8 cellular contexts compared by ENCODE assay signal in genomic region chr11:30346068-30346688, GRCh38. TPM values are rescaled to one million over a fixed set of nuclear protein-coding genes. Genes with fewer than 3 reads are reported as not detected.
A peak's percentile ranks its signal among the peaks of the same experiment; 100 is the strongest.
DNase-seq lines count a peak whose midpoint lies in the region; ATAC-seq and TF ChIP-seq lines count a peak whose summit lies in the region.

No MANE protein-coding gene starts in this region.

- H3K4me1 Mint-ChIP-seq in GM23338, result no peaks in the 10 kb centered on the region

- intact Hi-C loops in breast epithelium (cut with DNase I; ENCODE audit: low total_unique reads) (no loop called here), left lung (cut with DNase I) (loop anchor here in 1 of 2 donors (10.0 kb wide), 2 partner anchors 509 to 569 kb away; no protein-coding TSS in a partner anchor), posterior vena cava (cut with DNase I) (loop anchor here in 1 of 2 donors (10.0 kb wide), 1 partner anchor 569 kb away; no protein-coding TSS in a partner anchor)

- H3K9me3 Mint-ChIP-seq in GM23338, result no peaks in the 10 kb centered on the region

- H3K9me3 ChIP-seq in breast epithelium, result no peaks in the 10 kb centered on the region
- no peaks in the 10 kb centered on the region for H3K9me3 ChIP-seq in left lung

- TF ChIP-seq POLR2A in breast epithelium (IDR thresholded peaks at IDR 0.05), result no peak

- DNase-seq in AML-193 (lab: John Stamatoyannopoulos, UW) (peak; percentile 44 to 53), GM23338 (ENCODE audit: low spot score) (peak; percentile 83), NCI-H446 treated with DMSO at 0.1 percent for 48 hours (lab: John Stamatoyannopoulos, UW) (peak; percentile 40), breast epithelium (ENCODE audit: low spot score in 2 of 2) (no peak), left lung (no peak), posterior vena cava (ENCODE audit: low spot score) (no peak)

- H3K4me1 ChIP-seq in GM23338 (ENCODE audit: insufficient read depth) (no peaks in the 10 kb centered on the region), breast epithelium (no peaks in the 10 kb centered on the region), left lung (no peaks in the 10 kb centered on the region)

- H2AFZ ChIP-seq in GM23338, result no peak overlapping the region

- H3K27me3 Mint-ChIP-seq in GM23338 (ENCODE audit: insufficient read depth, low read depth, poor library complexity), result peaks cover 2% of the 10 kb centered on the region

- no peak overlapping the region for H3K4me3 ChIP-seq in GM23338
- H3K4me3 ChIP-seq in breast epithelium, result no peak overlapping the region
- no peak overlapping the region for H3K4me3 ChIP-seq in left lung

- no peak overlapping the region for H3K27ac ChIP-seq in GM23338 (ENCODE audit: low read depth)
- H3K27ac ChIP-seq in breast epithelium, result no peak overlapping the region
- no peak overlapping the region for H3K27ac ChIP-seq in left lung

- H3K9me2 ChIP-seq in GM23338 (ENCODE audit: insufficient read depth), result no peaks in the 10 kb centered on the region

- H3K36me3 Mint-ChIP-seq in GM23338 (ENCODE audit: low read depth), result no peaks in the 10 kb centered on the region; the same call in 2 of the 3 replicates

- no peaks in the 10 kb centered on the region for H3F3A ChIP-seq in GM23338 (replicated peaks; ENCODE audit: low read depth)

- no peak overlapping the region for H3K4me2 ChIP-seq in GM23338

- no peak overlapping the region for H3K27ac Mint-ChIP-seq in GM23338

- TF ChIP-seq CTCF in GM23338 (conservative IDR thresholded peaks at IDR 0.05; ENCODE audit: low read depth in 2 of 2), result peak; percentile 62 to 63
- TF ChIP-seq CTCF in breast epithelium (IDR thresholded peaks at IDR 0.05), result peak; percentile 32 to 61 (median 39)
- peak; percentile 42 to 49 for TF ChIP-seq CTCF in left lung (IDR thresholded peaks at IDR 0.05)

- H3K79me2 ChIP-seq in GM23338 (replicated peaks; ENCODE audit: insufficient read depth), result no peaks in the 10 kb centered on the region

- H3K36me3 ChIP-seq in GM23338 (ENCODE audit: insufficient read depth) (no peaks in the 10 kb centered on the region), breast epithelium (no peaks in the 10 kb centered on the region), left lung (no peaks in the 10 kb centered on the region)

- H3K27me3 ChIP-seq in GM23338 (ENCODE audit: insufficient read depth) (no peaks in the 10 kb centered on the region), breast epithelium (no peaks in the 10 kb centered on the region), left lung (no peaks in the 10 kb centered on the region)

- peak; percentile 48; the same call in 2 of the 3 replicates for ATAC-seq in GM23338
- peak; percentile 71 for ATAC-seq in left lung
- no peak for ATAC-seq in HG02759 (IDR thresholded peaks at IDR 0.05; ENCODE audit: unreplicated experiment)
- no peak for ATAC-seq in HG02884 (IDR thresholded peaks at IDR 0.05; ENCODE audit: unreplicated experiment)

- H4K20me1 ChIP-seq in GM23338 (replicated peaks; ENCODE audit: insufficient read depth), result no peaks in the 10 kb centered on the region

- H3K4me3 Mint-ChIP-seq in GM23338, result no peak overlapping the region

TF ChIP-seq in GM23338, 12 proteins besides CTCF, POLR2A, EP300 and RAD21:
- TF ChIP-seq POLR2AphosphoS5 (IDR thresholded peaks at IDR 0.05; ENCODE audit: low read depth) (no peak), ZNF114 (CRISPR knock-in tag; IDR thresholded peaks at IDR 0.05) (no peak), CREB1 (CRISPR knock-in tag; IDR thresholded peaks at IDR 0.05; ENCODE audit: low read depth) (no peak), EZH2 (IDR thresholded peaks at IDR 0.05; ENCODE audit: low read depth, unreplicated experiment) (no peak)
- TF ChIP-seq, protein P1, sequence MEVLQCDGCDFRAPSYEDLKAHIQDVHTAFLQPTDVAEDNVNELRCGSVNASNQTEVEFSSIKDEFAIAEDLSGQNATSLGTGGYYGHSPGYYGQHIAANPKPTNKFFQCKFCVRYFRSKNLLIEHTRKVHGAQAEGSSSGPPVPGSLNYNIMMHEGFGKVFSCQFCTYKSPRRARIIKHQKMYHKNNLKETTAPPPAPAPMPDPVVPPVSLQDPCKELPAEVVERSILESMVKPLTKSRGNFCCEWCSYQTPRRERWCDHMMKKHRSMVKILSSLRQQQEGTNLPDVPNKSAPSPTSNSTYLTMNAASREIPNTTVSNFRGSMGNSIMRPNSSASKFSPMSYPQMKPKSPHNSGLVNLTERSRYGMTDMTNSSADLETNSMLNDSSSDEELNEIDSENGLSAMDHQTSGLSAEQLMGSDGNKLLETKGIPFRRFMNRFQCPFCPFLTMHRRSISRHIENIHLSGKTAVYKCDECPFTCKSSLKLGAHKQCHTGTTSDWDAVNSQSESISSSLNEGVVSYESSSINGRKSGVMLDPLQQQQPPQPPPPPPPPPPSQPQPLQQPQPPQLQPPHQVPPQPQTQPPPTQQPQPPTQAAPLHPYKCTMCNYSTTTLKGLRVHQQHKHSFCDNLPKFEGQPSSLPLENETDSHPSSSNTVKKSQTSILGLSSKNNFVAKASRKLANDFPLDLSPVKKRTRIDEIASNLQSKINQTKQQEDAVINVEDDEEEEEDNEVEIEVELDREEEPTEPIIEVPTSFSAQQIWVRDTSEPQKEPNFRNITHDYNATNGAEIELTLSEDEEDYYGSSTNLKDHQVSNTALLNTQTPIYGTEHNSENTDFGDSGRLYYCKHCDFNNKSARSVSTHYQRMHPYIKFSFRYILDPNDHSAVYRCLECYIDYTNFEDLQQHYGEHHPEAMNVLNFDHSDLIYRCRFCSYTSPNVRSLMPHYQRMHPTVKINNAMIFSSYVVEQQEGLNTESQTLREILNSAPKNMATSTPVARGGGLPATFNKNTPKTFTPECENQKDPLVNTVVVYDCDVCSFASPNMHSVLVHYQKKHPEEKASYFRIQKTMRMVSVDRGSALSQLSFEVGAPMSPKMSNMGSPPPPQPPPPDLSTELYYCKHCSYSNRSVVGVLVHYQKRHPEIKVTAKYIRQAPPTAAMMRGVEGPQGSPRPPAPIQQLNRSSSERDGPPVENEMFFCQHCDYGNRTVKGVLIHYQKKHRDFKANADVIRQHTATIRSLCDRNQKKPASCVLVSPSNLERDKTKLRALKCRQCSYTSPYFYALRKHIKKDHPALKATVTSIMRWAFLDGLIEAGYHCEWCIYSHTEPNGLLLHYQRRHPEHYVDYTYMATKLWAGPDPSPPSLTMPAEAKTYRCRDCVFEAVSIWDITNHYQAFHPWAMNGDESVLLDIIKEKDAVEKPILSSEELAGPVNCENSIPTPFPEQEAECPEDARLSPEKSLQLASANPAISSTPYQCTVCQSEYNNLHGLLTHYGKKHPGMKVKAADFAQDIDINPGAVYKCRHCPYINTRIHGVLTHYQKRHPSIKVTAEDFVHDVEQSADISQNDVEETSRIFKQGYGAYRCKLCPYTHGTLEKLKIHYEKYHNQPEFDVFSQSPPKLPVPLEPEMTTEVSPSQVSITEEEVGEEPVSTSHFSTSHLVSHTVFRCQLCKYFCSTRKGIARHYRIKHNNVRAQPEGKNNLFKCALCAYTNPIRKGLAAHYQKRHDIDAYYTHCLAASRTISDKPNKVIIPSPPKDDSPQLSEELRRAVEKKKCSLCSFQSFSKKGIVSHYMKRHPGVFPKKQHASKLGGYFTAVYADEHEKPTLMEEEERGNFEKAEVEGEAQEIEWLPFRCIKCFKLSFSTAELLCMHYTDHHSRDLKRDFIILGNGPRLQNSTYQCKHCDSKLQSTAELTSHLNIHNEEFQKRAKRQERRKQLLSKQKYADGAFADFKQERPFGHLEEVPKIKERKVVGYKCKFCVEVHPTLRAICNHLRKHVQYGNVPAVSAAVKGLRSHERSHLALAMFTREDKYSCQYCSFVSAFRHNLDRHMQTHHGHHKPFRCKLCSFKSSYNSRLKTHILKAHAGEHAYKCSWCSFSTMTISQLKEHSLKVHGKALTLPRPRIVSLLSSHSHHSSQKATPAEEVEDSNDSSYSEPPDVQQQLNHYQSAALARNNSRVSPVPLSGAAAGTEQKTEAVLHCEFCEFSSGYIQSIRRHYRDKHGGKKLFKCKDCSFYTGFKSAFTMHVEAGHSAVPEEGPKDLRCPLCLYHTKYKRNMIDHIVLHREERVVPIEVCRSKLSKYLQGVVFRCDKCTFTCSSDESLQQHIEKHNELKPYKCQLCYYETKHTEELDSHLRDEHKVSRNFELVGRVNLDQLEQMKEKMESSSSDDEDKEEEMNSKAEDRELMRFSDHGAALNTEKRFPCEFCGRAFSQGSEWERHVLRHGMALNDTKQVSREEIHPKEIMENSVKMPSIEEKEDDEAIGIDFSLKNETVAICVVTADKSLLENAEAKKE (CRISPR knock-in tag; IDR thresholded peaks at IDR 0.05), result no peak

RNA-seq across cellular contexts. Expression of gene ARL14EP, which starts 23.3 kb away (rescaled TPM):
- 25.0 and 33.4 TPM in 2 replicates for total RNA-seq in GM23338 (2014; rRNA removed; shearing (Covaris generic))
- 54.1 and 62.0 TPM in 2 replicates for polyA plus RNA-seq in GM23338 (2016; fragmentation: Nextera tagmentation; extraction: Ambion mirVana)
- total RNA-seq in breast epithelium (10 to 100 TPM; 20.6 to 29.6 (median 22.7) TPM), left lung (10 to 100 TPM; 20.1 to 20.7 TPM), posterior vena cava (10 to 100 TPM; 22.7 to 28.0 TPM)

Comparison
In these comparisons a context has a peak if more than half of its experiments do, and no peak if none do; other contexts are left out.
1. DNase-seq: peak in AML-193 (2 of 2), GM23338 (single experiment) and NCI-H446 treated with DMSO at 0.1 percent for 48 hours (single experiment); none in breast epithelium (0 of 2), left lung (0 of 2) and posterior vena cava (single experiment).
2. ATAC-seq: peak in GM23338 (single experiment) and left lung (single experiment); none in HG02759 (single experiment) and HG02884 (single experiment).
3. Peak in every context shown above with its lines, with median percentiles within 50 percentile points of each other: CTCF ChIP-seq.